8 cellular contexts compared by ENCODE assay signal in the genomic region with DNA sequence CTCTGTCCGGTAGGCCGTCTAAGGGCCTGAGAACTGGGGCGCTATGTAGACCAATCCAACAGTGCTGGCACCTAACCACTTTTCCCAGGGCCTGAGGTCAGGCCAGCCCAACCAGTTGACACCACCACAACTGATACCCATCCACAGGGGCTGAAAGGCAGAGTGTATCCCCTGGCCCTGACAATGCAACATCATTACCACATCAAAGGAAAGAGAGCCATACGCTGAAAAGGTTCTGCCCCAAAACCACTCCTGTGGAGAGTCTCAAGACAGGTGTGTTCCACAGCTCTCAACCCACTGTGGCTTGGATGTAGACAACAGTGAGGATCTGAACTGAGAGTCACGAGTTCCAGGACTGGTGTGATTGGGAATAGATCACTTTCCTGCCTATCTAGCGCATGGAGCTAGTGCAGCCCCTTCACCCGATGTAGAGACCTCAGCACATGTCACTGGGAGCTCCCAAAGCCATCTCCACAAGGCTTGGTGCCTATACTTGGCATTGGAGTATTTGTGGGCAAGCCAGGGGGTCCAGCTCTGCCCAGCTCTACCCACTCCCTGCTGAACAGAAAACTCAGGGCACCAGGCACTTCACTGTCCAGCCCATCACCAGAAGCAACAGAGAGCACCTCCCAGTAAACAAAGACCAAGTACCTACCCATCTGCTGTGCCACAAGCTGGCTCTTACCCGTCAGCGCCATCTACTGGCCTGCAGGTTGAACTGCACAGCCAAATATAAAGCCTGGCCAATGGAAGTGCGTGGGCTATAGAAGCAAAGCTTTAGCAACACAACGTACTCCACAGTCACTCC.
A peak's percentile ranks its signal among the peaks of the same experiment; 100 is the strongest.
DNase-seq lines count a peak whose midpoint lies in the region; ATAC-seq, FAIRE-seq and TF ChIP-seq lines count a peak whose summit lies in the region.

No MANE protein-coding gene starts in this region.

- TF ChIP-seq POLR2A in IMR-90 (IDR thresholded peaks at IDR 0.05; ENCODE audit: low read depth, low read length) = no peak

- dilution Hi-C loops in IMR-90 (cut with HindIII; ENCODE audit: low sequenced_read_pairs, unreplicated experiment) = no loop called here

- no peak overlapping the region for H2BK15ac ChIP-seq in IMR-90 (ENCODE audit: low read depth, low read length)

- no peak overlapping the region for H4K8ac ChIP-seq in IMR-90 (ENCODE audit: low read depth in 2 of 2, low read length in 2 of 2)

- H4K91ac ChIP-seq in IMR-90 (ENCODE audit: insufficient read depth, low read depth, low read length) = no peak overlapping the region

- no peak overlapping the region for H2BK5ac ChIP-seq in IMR-90 (ENCODE audit: low read depth, low read length, poor library complexity, severe bottlenecking)

- H3K14ac ChIP-seq in IMR-90 (replicated peaks; ENCODE audit: low read depth, low read length) = no peak overlapping the region

- H4K5ac ChIP-seq in IMR-90 (ENCODE audit: low read depth, low read length) = no peak overlapping the region

- H3K23ac ChIP-seq in IMR-90 (ENCODE audit: low read depth, low read length) = no peak overlapping the region

- no peak overlapping the region for H2BK20ac ChIP-seq in IMR-90 (ENCODE audit: low read depth, low read length)

- DNase-seq in D721Med (ENCODE audit: insufficient read length, low spot score) = peak; percentile 15
- DNase-seq in IMR-90 = peak; percentile 1
- peak; percentile 10 for DNase-seq in RPMI7951 (ENCODE audit: low read depth)
- peak; percentile 41 for DNase-seq in amniotic epithelial cell (ENCODE audit: low read depth)
- peak; percentile 75 for DNase-seq in kidney glomerular epithelial cell (lab: John Stamatoyannopoulos, UW)
- DNase-seq in stimulated activated CD4-positive, alpha-beta T cell treated with anti-CD3 and anti-CD28 coated beads, TNF-alpha, amount 100 ng/mL, for 48 hours (ENCODE audit: low read depth in 3 of 3) = peak; percentile 10 to 24 (median 11)
- DNase-seq in ureter (ENCODE audit: low spot score) = no peak
- DNase-seq in D341Med (ENCODE audit: low spot score) = no peak

- H3K9me3 ChIP-seq in IMR-90 (ENCODE audit: control insufficient read depth, insufficient read depth, low read length) = peaks cover 27% of the 10 kb centered on the region

- H3K36me3 ChIP-seq in IMR-90 (ENCODE audit: control insufficient read depth, insufficient read depth, low read length) = no peaks in the 10 kb centered on the region

- no peak overlapping the region for H3K18ac ChIP-seq in IMR-90 (ENCODE audit: low read depth, low read length)

- no CpG with 5 or more reads among the region's 11 CpGs for WGBS in IMR-90 (ENCODE audit: extremely low coverage in 2 of 2, insufficient read length in 1 of 2), 2 experiments

- no peak for ATAC-seq in IMR-90 (ENCODE audit: low read depth)

- no peak overlapping the region for H3K4me3 ChIP-seq in IMR-90 (ENCODE audit: insufficient read depth, low read depth, low read length)

- H3K4me1 ChIP-seq in IMR-90 (ENCODE audit: control insufficient read depth, insufficient read depth, low read length) = no peaks in the 10 kb centered on the region

- BruUV-seq in IMR-90 (replicated peaks; lab: Mats Ljungman, UMichigan) = no TSS peak

- intact Hi-C loops in IMR-90 (cut with micrococcal nuclease) = no loop called here

- H2AK5ac ChIP-seq in IMR-90 (ENCODE audit: low read depth, low read length) = no peak overlapping the region

- in situ Hi-C loops in IMR-90 (cut with MboI; ENCODE audit: low sequenced_read_pairs) = no loop called here

- H3K4me2 ChIP-seq in IMR-90 (ENCODE audit: low read depth, low read length) = no peak overlapping the region

- no peak overlapping the region for H3K27ac ChIP-seq in IMR-90 (ENCODE audit: insufficient read depth, low read length)

- H3K56ac ChIP-seq in IMR-90 (ENCODE audit: extremely low read depth, insufficient read depth, low read length) = no peak overlapping the region

- peak; percentile 22; the same call in 1 of the 2 replicates for TF ChIP-seq RAD21 in IMR-90 (IDR thresholded peaks at IDR 0.05; ENCODE audit: low read length)

- no peaks in the 10 kb centered on the region for H3K9me1 ChIP-seq in IMR-90 (ENCODE audit: insufficient read depth, low read length)

- no peak overlapping the region for H2AFZ ChIP-seq in IMR-90 (replicated peaks; ENCODE audit: low read length, poor library complexity)

- FAIRE-seq in D721Med (lab: Jason Lieb, UNC) = no peak

- no peaks in the 10 kb centered on the region for H3K27me3 ChIP-seq in IMR-90 (ENCODE audit: control insufficient read depth, insufficient read depth, low read length)

- no peaks in the 10 kb centered on the region for H4K20me1 ChIP-seq in IMR-90 (ENCODE audit: insufficient read depth, low read length)

- H3K79me1 ChIP-seq in IMR-90 (ENCODE audit: low read depth in 1 of 2, low read length in 2 of 2) = no peaks in the 10 kb centered on the region

- H3K4ac ChIP-seq in IMR-90 (ENCODE audit: low read depth, low read length) = no peak overlapping the region

- CTCF ChIA-PET in IMR-90 (lab: Yijun Ruan, JAX) = interaction anchor here (0.7 kb wide), 1 partner anchor 8 kb away, joined by 3 read pairs; no protein-coding TSS in a partner anchor

- no peak overlapping the region for H2AK9ac ChIP-seq in IMR-90 (replicated peaks; ENCODE audit: low read depth, low read length, poor library complexity)

- TF ChIP-seq CTCF in D721Med (IDR thresholded peaks at IDR 0.05; ENCODE audit: insufficient read depth, missing control alignments) = peak; percentile 75
- TF ChIP-seq CTCF in IMR-90 (conservative IDR thresholded peaks at IDR 0.05; ENCODE audit: low read depth, low read length) = peak; percentile 45

- H3K9ac ChIP-seq in IMR-90 (ENCODE audit: low read depth, low read length) = no peak overlapping the region

- no peak overlapping the region for H2BK120ac ChIP-seq in IMR-90 (ENCODE audit: low read depth, low read length)

- POLR2A ChIA-PET in IMR-90 (lab: Charles Lee; ENCODE audit: unreplicated experiment) = no interaction called here

TF ChIP-seq in IMR-90, 13 proteins besides CTCF, POLR2A, EP300 and RAD21:
- TF ChIP-seq NFE2L2 (IDR thresholded peaks at IDR 0.05; ENCODE audit: low read depth, low read length) = no peak
- no peak for TF ChIP-seq MAZ (IDR thresholded peaks at IDR 0.05; ENCODE audit: borderline replicate concordance, low read depth, low read length)
- TF ChIP-seq CHD1 (IDR thresholded peaks at IDR 0.05; ENCODE audit: low read depth, low read length) = no peak
- TF ChIP-seq RFX5 (IDR thresholded peaks at IDR 0.05; ENCODE audit: low read depth, low read length) = no peak

Comparison
In these comparisons a context has a peak if more than half of its experiments do, and no peak if none do; other contexts are left out.
1. DNase-seq: peak in D721Med (single experiment), IMR-90 (single experiment), RPMI7951 (single experiment), amniotic epithelial cell (single experiment), kidney glomerular epithelial cell (single experiment) and stimulated activated CD4-positive, alpha-beta T cell treated with anti-CD3 and anti-CD28 coated beads, TNF-alpha, amount 100 ng/mL, for 48 hours (3 of 3); none in ureter (single experiment) and D341Med (single experiment).